ENCODE assay signal across 8 cellular contexts in genomic region chr5:146541956-146542849, GRCh38. TPM values are rescaled to one million over a fixed set of nuclear protein-coding genes. Genes with fewer than 3 reads are reported as not detected.
DNase-seq lines count a peak whose midpoint lies in the region; ATAC-seq and TF ChIP-seq lines count a peak whose summit lies in the region.

No MANE protein-coding gene starts in this region.

- CTCF ChIA-PET in BJ (lab: Yijun Ruan, JAX) = interaction anchor here (0.5 to 6.9 kb wide), 23 partner anchors 8 to 647 kb away, joined by 3 to 101 read pairs (median 5); no protein-coding TSS in a partner anchor

- H3K4me3 ChIP-seq in BJ (ENCODE audit: low read depth, low read length) (no peak overlapping the region), colonic mucosa (no peak overlapping the region)

- peak; percentile 96 for ATAC-seq in GM19025 (IDR thresholded peaks at IDR 0.05; ENCODE audit: low read depth, unreplicated experiment)
- peak; percentile 99 for ATAC-seq in HG03135 (IDR thresholded peaks at IDR 0.05; ENCODE audit: unreplicated experiment)

- peaks cover 3% of the 10 kb centered on the region; the same call in 1 of the 2 replicates for H3K27me3 ChIP-seq in BJ (ENCODE audit: control insufficient read depth, insufficient read depth, low read length)
- H3K27me3 ChIP-seq in colonic mucosa = no peaks in the 10 kb centered on the region

- no peak for DNase-seq in BJ (ENCODE audit: low read depth)
- peak; percentile 68 for DNase-seq in NCI-H2227 (lab: John Stamatoyannopoulos, UW; ENCODE audit: unreplicated experiment)
- DNase-seq in activated CD4-positive, alpha-beta T cell treated with anti-CD3 and anti-CD28 coated beads for 48 hours = peak; percentile 80
- peak; percentile 76 for DNase-seq in colonic mucosa
- DNase-seq in lung microvascular endothelial cell (ENCODE audit: low read depth in 2 of 2) = peak; percentile 68 to 82
- DNase-seq in stimulated activated CD8-positive, alpha-beta memory T cell treated with anti-CD3 and anti-CD28 coated beads, Interleukin-15, amount 100 ng/mL, for 4 hours (ENCODE audit: low read depth in 2 of 2) = peak; percentile 27 to 30

- H3K9me3 ChIP-seq in colonic mucosa = no peaks in the 10 kb centered on the region

- H3K9ac ChIP-seq in colonic mucosa (ENCODE audit: low read depth in 2 of 2, low read length in 2 of 2) = no peak overlapping the region

- H3K36me3 ChIP-seq in BJ (ENCODE audit: control insufficient read depth, insufficient read depth, low read length) (no peaks in the 10 kb centered on the region), colonic mucosa (no peaks in the 10 kb centered on the region)

- H3K4me1 ChIP-seq in colonic mucosa = no peaks in the 10 kb centered on the region

- TF ChIP-seq CTCF in BJ (IDR thresholded peaks at IDR 0.05; ENCODE audit: insufficient read depth, low read depth, low read length) (peak; percentile 85), colonic mucosa (IDR thresholded peaks at IDR 0.05) (peak; percentile 79)

- POLR2A ChIA-PET in BJ (lab: Charles Lee) = no interaction called here

- intact Hi-C loops in colonic mucosa (cut with DNase I) = loop anchor here (5.0 kb wide), 2 partner anchors 425 to 645 kb away; no protein-coding TSS in a partner anchor

- no peak overlapping the region for H3K27ac ChIP-seq in colonic mucosa

RNA-seq across cellular contexts. Expression of gene GPR151, which starts 26.2 kb away (rescaled TPM):
- polyA plus RNA-seq in BJ (2011; rRNA removed) = not detected in 2 replicates
- polyA minus RNA-seq in BJ (2011; rRNA and poly(A)+ RNA removed) = not detected in 2 replicates
- total RNA-seq in colonic mucosa = not detected
- total RNA-seq in lung microvascular endothelial cell = not detected in 2 replicates
